Comparison of ENCODE assay signal across 3 cellular contexts in the genomic region with DNA sequence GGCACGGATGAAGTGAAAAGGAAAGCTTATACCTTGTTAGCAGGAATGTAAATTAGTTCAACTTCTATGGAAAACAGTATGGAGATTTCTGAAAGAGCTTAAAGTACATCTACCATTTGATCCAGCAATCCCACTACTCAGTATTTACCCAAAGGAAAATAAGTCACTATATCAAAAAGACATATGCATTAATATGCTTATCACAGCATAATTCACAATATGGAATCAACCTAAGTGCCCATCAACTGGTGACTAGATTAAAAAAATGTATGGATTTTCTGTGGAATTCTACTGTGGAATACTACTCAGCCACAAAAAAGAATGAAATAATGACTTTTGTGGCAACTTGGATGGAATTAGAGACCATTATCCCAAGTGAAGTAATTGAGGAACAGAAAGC.
TF ChIP-seq lines count a peak whose summit lies in the region.

No MANE protein-coding gene starts in this region.

TF ChIP-seq in HepG2, 621 proteins besides CTCF, POLR2A, EP300 and RAD21:
- TF ChIP-seq MAFF (IDR thresholded peaks at IDR 0.05; ENCODE audit: low read depth, low read length) = peak; percentile 47; the same call in 1 of the 2 replicates
- TF ChIP-seq MAFK (conservative IDR thresholded peaks at IDR 0.05 in 1 of 2, IDR thresholded peaks at IDR 0.05 in 1 of 2; ENCODE audit: low read length in 2 of 2) = peak; percentile 55 to 68; a peak in 3 of 4 replicates
- TF ChIP-seq KLF9 (CRISPR knock-in tag; IDR thresholded peaks at IDR 0.05; ENCODE audit: low read depth) = no peak
- no peak for TF ChIP-seq ISL2 (CRISPR knock-in tag; IDR thresholded peaks at IDR 0.05)

TF ChIP-seq in A549, 52 proteins besides CTCF, POLR2A, EP300 and RAD21:
- TF ChIP-seq JUNB (IDR thresholded peaks at IDR 0.05) (no peak), CHD2 (IDR thresholded peaks at IDR 0.05; ENCODE audit: low read length, partially characterized antibody) (no peak), NR3C1 (IDR thresholded peaks at IDR 0.05) (no peak), MAFK (IDR thresholded peaks at IDR 0.05; ENCODE audit: partially characterized antibody) (peak; percentile 64), KDM5A (IDR thresholded peaks at IDR 0.05) (no peak)

TF ChIP-seq in IMR-90, 13 proteins besides CTCF, POLR2A, EP300 and RAD21:
- TF ChIP-seq CEBPB (IDR thresholded peaks at IDR 0.05; ENCODE audit: low read depth, low read length) (no peak), MAFK (IDR thresholded peaks at IDR 0.05; ENCODE audit: low read depth, low read length) (peak; percentile 30; the same call in 1 of the 2 replicates)
